In the genomic region with DNA sequence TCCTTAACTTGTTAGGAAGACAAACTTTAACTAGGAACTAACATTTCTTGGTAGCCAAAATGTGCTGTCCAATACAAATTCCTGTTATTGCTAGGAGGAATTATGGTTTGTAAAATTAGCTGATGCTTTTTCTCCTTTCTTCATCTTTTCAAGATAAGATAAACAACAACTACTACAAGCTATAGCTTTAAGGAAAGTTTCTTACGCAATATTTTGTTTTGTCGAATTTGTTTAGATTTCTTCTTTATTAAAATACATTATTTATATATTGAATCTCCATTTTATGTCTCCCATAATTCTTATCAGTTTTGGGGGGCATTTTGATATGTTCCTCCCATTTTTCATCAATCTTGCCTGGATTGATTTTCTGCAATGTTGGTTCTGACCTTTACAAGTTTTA, we compare ENCODE assay signal across 4 cellular contexts.
TF ChIP-seq lines count a peak whose summit lies in the region.

No MANE protein-coding gene starts in this region.

TF ChIP-seq in HepG2, 621 proteins besides CTCF, POLR2A, EP300 and RAD21:
- TF ChIP-seq, protein P1, sequence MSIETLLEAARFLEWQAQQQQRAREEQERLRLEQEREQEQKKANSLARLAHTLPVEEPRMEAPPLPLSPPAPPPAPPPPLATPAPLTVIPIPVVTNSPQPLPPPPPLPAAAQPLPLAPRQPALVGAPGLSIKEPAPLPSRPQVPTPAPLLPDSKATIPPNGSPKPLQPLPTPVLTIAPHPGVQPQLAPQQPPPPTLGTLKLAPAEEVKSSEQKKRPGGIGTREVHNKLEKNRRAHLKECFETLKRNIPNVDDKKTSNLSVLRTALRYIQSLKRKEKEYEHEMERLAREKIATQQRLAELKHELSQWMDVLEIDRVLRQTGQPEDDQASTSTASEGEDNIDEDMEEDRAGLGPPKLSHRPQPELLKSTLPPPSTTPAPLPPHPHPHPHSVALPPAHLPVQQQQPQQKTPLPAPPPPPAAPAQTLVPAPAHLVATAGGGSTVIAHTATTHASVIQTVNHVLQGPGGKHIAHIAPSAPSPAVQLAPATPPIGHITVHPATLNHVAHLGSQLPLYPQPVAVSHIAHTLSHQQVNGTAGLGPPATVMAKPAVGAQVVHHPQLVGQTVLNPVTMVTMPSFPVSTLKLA (IDR thresholded peaks at IDR 0.05): no peak
- TF ChIP-seq CEBPB (IDR thresholded peaks at IDR 0.05; ENCODE audit: borderline replicate concordance, low read depth, low read length): peak; percentile 34; the same call in 1 of the 2 replicates

TF ChIP-seq in IMR-90, 13 proteins besides CTCF, POLR2A, EP300 and RAD21:
- TF ChIP-seq MAFK (IDR thresholded peaks at IDR 0.05; ENCODE audit: low read depth, low read length) (no peak), RFX5 (IDR thresholded peaks at IDR 0.05; ENCODE audit: low read depth, low read length) (no peak), MXI1 (IDR thresholded peaks at IDR 0.05; ENCODE audit: borderline replicate concordance, low read depth, low read length) (no peak), BHLHE40 (IDR thresholded peaks at IDR 0.05; ENCODE audit: low read depth, low read length) (no peak), CEBPB (IDR thresholded peaks at IDR 0.05; ENCODE audit: low read depth, low read length) (peak; percentile 74), RCOR1 (IDR thresholded peaks at IDR 0.05; ENCODE audit: insufficient replicate concordance, low read length) (no peak)
- TF ChIP-seq, protein P2, sequence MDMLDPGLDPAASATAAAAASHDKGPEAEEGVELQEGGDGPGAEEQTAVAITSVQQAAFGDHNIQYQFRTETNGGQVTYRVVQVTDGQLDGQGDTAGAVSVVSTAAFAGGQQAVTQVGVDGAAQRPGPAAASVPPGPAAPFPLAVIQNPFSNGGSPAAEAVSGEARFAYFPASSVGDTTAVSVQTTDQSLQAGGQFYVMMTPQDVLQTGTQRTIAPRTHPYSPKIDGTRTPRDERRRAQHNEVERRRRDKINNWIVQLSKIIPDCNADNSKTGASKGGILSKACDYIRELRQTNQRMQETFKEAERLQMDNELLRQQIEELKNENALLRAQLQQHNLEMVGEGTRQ (IDR thresholded peaks at IDR 0.05; ENCODE audit: low read depth, low read length): no peak

TF ChIP-seq in K562, 482 proteins besides CTCF, POLR2A, EP300 and RAD21 (continues in another document):
- TF ChIP-seq CEBPG (CRISPR knock-in tag; IDR thresholded peaks at IDR 0.05): no peak
- peak in 1 of 2 experiments; percentile 77; a peak in 2 of 4 replicates for TF ChIP-seq CEBPG (tag; conservative IDR thresholded peaks at IDR 0.05 in 1 of 2, IDR thresholded peaks at IDR 0.05 in 1 of 2)
- TF ChIP-seq JUND (IDR thresholded peaks at IDR 0.05; ENCODE audit: borderline replicate concordance, low read depth, low read length): no peak
- no peak for TF ChIP-seq JUND (tag; IDR thresholded peaks at IDR 0.05; ENCODE audit: borderline replicate concordance, low read depth, low read length)
- TF ChIP-seq, protein P3, sequence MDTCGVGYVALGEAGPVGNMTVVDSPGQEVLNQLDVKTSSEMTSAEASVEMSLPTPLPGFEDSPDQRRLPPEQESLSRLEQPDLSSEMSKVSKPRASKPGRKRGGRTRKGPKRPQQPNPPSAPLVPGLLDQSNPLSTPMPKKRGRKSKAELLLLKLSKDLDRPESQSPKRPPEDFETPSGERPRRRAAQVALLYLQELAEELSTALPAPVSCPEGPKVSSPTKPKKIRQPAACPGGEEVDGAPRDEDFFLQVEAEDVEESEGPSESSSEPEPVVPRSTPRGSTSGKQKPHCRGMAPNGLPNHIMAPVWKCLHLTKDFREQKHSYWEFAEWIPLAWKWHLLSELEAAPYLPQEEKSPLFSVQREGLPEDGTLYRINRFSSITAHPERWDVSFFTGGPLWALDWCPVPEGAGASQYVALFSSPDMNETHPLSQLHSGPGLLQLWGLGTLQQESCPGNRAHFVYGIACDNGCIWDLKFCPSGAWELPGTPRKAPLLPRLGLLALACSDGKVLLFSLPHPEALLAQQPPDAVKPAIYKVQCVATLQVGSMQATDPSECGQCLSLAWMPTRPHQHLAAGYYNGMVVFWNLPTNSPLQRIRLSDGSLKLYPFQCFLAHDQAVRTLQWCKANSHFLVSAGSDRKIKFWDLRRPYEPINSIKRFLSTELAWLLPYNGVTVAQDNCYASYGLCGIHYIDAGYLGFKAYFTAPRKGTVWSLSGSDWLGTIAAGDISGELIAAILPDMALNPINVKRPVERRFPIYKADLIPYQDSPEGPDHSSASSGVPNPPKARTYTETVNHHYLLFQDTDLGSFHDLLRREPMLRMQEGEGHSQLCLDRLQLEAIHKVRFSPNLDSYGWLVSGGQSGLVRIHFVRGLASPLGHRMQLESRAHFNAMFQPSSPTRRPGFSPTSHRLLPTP (IDR thresholded peaks at IDR 0.05; ENCODE audit: borderline replicate concordance, extremely low read depth, insufficient read length): no peak
- no peak for TF ChIP-seq EZH2 (IDR thresholded peaks at IDR 0.05; ENCODE audit: borderline replicate concordance, low read depth, low read length)
- no peak for TF ChIP-seq ZC3H11A (IDR thresholded peaks at IDR 0.05; ENCODE audit: low read depth, low read length)
- no peak for TF ChIP-seq WHSC1 (IDR thresholded peaks at IDR 0.05; ENCODE audit: low read length)
- peak; percentile 40; the same call in 1 of the 2 replicates for TF ChIP-seq CEBPB (tag; IDR thresholded peaks at IDR 0.05)
- no peak for TF ChIP-seq ZNF140 (CRISPR knock-in tag; IDR thresholded peaks at IDR 0.05)
- TF ChIP-seq NFXL1 (CRISPR knock-in tag; IDR thresholded peaks at IDR 0.05): no peak
- TF ChIP-seq, protein P4, sequence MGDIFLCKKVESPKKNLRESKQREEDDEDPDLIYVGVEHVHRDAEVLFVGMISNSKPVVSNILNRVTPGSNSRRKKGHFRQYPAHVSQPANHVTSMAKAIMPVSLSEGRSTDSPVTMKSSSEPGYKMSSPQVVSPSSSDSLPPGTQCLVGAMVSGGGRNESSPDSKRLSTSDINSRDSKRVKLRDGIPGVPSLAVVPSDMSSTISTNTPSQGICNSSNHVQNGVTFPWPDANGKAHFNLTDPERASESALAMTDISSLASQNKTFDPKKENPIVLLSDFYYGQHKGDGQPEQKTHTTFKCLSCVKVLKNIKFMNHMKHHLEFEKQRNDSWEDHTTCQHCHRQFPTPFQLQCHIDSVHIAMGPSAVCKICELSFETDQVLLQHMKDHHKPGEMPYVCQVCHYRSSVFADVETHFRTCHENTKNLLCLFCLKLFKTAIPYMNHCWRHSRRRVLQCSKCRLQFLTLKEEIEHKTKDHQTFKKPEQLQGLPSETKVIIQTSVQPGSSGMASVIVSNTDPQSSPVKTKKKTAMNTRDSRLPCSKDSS (IDR thresholded peaks at IDR 0.05; ENCODE audit: low read depth, partially characterized antibody): no peak
- no peak for TF ChIP-seq GATA2 (CRISPR knock-in tag; IDR thresholded peaks at IDR 0.05)
- no peak for TF ChIP-seq CCNT2 (IDR thresholded peaks at IDR 0.05; ENCODE audit: borderline replicate concordance, extremely low read depth, insufficient read length, low read depth, low read length)
- TF ChIP-seq ETS2 (tag; IDR thresholded peaks at IDR 0.05; ENCODE audit: borderline replicate concordance, poor library complexity, severe bottlenecking): no peak
- TF ChIP-seq ZNF347 (CRISPR knock-in tag; IDR thresholded peaks at IDR 0.05; ENCODE audit: low read depth): no peak
- no peak for TF ChIP-seq ZNF695 (CRISPR knock-in tag; IDR thresholded peaks at IDR 0.05)
- no peak for TF ChIP-seq HSF4 (CRISPR knock-in tag; IDR thresholded peaks at IDR 0.05; ENCODE audit: borderline replicate concordance)
- TF ChIP-seq, protein P5, sequence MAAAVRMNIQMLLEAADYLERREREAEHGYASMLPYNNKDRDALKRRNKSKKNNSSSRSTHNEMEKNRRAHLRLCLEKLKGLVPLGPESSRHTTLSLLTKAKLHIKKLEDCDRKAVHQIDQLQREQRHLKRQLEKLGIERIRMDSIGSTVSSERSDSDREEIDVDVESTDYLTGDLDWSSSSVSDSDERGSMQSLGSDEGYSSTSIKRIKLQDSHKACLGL (CRISPR knock-in tag; IDR thresholded peaks at IDR 0.05; ENCODE audit: borderline replicate concordance, poor library complexity, severe bottlenecking): no peak

TF ChIP-seq in H1, 55 proteins besides CTCF, POLR2A, EP300 and RAD21:
- TF ChIP-seq SRF (IDR thresholded peaks at IDR 0.05; ENCODE audit: low read depth, low read length) (no peak), GABPA (IDR thresholded peaks at IDR 0.05; ENCODE audit: borderline replicate concordance, insufficient read depth, low read length) (no peak), CEBPB (IDR thresholded peaks at IDR 0.05; ENCODE audit: low read depth, low read length) (peak; percentile 44; the same call in 1 of the 2 replicates), BCL11A (IDR thresholded peaks at IDR 0.05; ENCODE audit: low read depth in 2 of 2, low read length in 2 of 2) (no peak), POU5F1 (IDR thresholded peaks at IDR 0.05; ENCODE audit: low read depth, low read length) (no peak)
TF ChIP-seq in H1: peak in this region for 1.
